Comparison of ENCODE assay signal across 8 cellular contexts in the genomic region with DNA sequence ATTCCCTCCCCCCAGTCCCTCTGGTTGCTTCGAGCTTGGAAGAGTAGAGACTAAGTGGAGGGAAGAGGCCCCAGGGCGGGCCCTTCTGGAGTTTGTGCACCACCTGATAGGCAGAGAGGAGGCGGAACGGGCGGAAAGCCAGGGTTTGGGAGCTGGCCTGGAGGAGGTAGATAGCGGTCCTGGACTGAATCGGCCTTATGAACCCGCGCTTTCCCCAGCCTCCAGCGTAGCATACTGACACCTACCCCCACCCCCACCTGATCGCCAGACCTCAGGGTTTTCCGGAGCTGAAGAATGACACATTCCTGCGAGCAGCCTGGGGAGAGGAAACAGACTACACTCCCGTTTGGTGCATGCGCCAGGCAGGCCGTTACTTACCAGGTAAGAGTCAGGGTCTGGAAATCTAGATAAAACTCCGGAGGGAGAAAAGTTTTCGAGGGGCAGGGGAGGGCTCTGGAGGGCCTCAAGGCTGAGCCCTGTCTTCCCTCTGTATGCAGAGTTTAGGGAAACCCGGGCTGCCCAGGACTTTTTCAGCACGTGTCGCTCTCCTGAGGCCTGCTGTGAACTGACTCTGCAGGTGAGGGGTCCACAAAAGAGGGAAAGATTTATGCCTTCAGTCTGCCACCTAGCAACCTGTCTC. TPM values are rescaled to one million over a fixed set of nuclear protein-coding genes. Genes with fewer than 3 reads are reported as not detected.
DNase-seq lines count a peak whose midpoint lies in the region; ATAC-seq, FAIRE-seq and TF ChIP-seq lines count a peak whose summit lies in the region.

No MANE protein-coding gene starts in this region.

- DNase-seq in AG20443 (ENCODE audit: low spot score) (peak; percentile 78), H7 (no peak), PC-3 (peak; percentile 69), heart left ventricle (peak; percentile 73 to 84 (median 80)), pancreas (peak; percentile 77 to 93 (median 82))
- peak; percentile 52 for DNase-seq in activated naive CD8-positive, alpha-beta T cell treated with anti-CD3 and anti-CD28 coated beads, Interleukin-2, amount 50 U/mL, for 24 hours

- 5 to 8% (median 7%) methylated on average over 14 to 21 of the region's 21 CpGs for WGBS in heart left ventricle, 4 donors
- 7 to 10% methylated on average over 21 of the region's 21 CpGs for WGBS in pancreas, 2 donors

- peak overlapping the region; percentile 84 for H3K4me3 Mint-ChIP-seq in activated naive CD8-positive, alpha-beta T cell treated with anti-CD3 and anti-CD28 coated beads, Interleukin-2, amount 50 U/mL, for 24 hours

- peak overlapping the region; percentile 96 for H2AFZ ChIP-seq in PC-3 (ENCODE audit: low read length)

- no peaks in the 10 kb centered on the region for H3K9me3 Mint-ChIP-seq in activated naive CD8-positive, alpha-beta T cell treated with anti-CD3 and anti-CD28 coated beads, Interleukin-2, amount 50 U/mL, for 24 hours

- CTCF ChIA-PET in PC-3 (lab: Charles Lee), result interaction anchor here (0.6 to 3.2 kb wide), 4 partner anchors 212 to 291 kb away, joined by 3 to 28 read pairs (median 4); no protein-coding TSS in a partner anchor

- peak overlapping the region; percentile 70 for H3K9ac ChIP-seq in PC-3 (ENCODE audit: low read length)

- H3K4me1 Mint-ChIP-seq in activated naive CD8-positive, alpha-beta T cell treated with anti-CD3 and anti-CD28 coated beads, Interleukin-2, amount 50 U/mL, for 24 hours, result peaks cover 40% of the 10 kb centered on the region

- no peaks in the 10 kb centered on the region for H3K27me3 Mint-ChIP-seq in activated naive CD8-positive, alpha-beta T cell treated with anti-CD3 and anti-CD28 coated beads, Interleukin-2, amount 50 U/mL, for 24 hours

- H3K4me3 ChIP-seq in H7 (ENCODE audit: insufficient read depth, low read depth, low read length) (peak overlapping the region; percentile 62), PC-3 (ENCODE audit: low read length) (peak overlapping the region; percentile 93), heart left ventricle (peak overlapping the region; percentile 37 to 100 (median 89)), pancreas (peak overlapping the region; percentile 40 to 99 (median 70))

- peaks cover 27% of the 10 kb centered on the region for H3K79me2 ChIP-seq in PC-3 (ENCODE audit: low read length)

- H3K27ac Mint-ChIP-seq in activated naive CD8-positive, alpha-beta T cell treated with anti-CD3 and anti-CD28 coated beads, Interleukin-2, amount 50 U/mL, for 24 hours, result peak overlapping the region; percentile 89

- no peaks in the 10 kb centered on the region for H4K20me1 ChIP-seq in PC-3 (ENCODE audit: low read length)

- H3K27me3 ChIP-seq in H7 (ENCODE audit: control insufficient read depth, insufficient read depth, low read length) (peaks cover 10% of the 10 kb centered on the region; the same call in 1 of the 2 replicates), PC-3 (ENCODE audit: low read length) (no peaks in the 10 kb centered on the region), heart left ventricle (no peaks in the 10 kb centered on the region), pancreas (no peaks in the 10 kb centered on the region)

- no TSS peak for BruUV-seq in PC-3 (replicated peaks; lab: Mats Ljungman, UMichigan)

- TF ChIP-seq CTCF in PC-3 (conservative IDR thresholded peaks at IDR 0.05; ENCODE audit: low read depth, low read length) (no peak), heart left ventricle (IDR thresholded peaks at IDR 0.05) (no peak), pancreas (IDR thresholded peaks at IDR 0.05) (no peak)

- no peak for FAIRE-seq in pancreas (lab: Jason Lieb, UNC)

- ATAC-seq in PC-3 (peak; percentile 55), heart left ventricle (peak; percentile 35 to 79 (median 54)), pancreas (peak; percentile 30 to 68 (median 55)), GM18858 (IDR thresholded peaks at IDR 0.05; ENCODE audit: unreplicated experiment) (no peak), HG02759 (IDR thresholded peaks at IDR 0.05; ENCODE audit: unreplicated experiment) (no peak)
- ATAC-seq in activated naive CD8-positive, alpha-beta T cell treated with anti-CD3 and anti-CD28 coated beads, Interleukin-2, amount 50 U/mL, for 24 hours, result peak; percentile 27

- peak overlapping the region; percentile 37 for H3K27ac ChIP-seq in PC-3 (ENCODE audit: low read length)
- H3K27ac ChIP-seq in heart left ventricle, result peak overlapping the region; percentile 66 to 90 (median 84)
- H3K27ac ChIP-seq in pancreas, result peak overlapping the region in 3 of 4 donors; percentile 60 to 82 (median 61)

- H3K36me3 ChIP-seq in H7 (replicated peaks; ENCODE audit: control insufficient read depth, insufficient read depth, low read length), result peaks cover 11% of the 10 kb centered on the region
- H3K36me3 ChIP-seq in PC-3 (ENCODE audit: low read depth, low read length), result peaks cover 8% of the 10 kb centered on the region
- peaks cover 0 to 44% (median 38%) of the 10 kb centered on the region in 9 donors for H3K36me3 ChIP-seq in heart left ventricle
- peaks cover 0 to 16% (median 8%) of the 10 kb centered on the region in 3 donors for H3K36me3 ChIP-seq in pancreas

- intact Hi-C loops in PC-3 (cut with micrococcal nuclease), result loop anchor here (1.0 to 5.0 kb wide), 7 partner anchors 85 to 479 kb away; partner anchors contain the start of genes MUTYH, TESK2 and TOE1
- intact Hi-C loops in heart left ventricle (cut with DNase I), result loop anchor here (1.0 to 10.0 kb wide), 15 partner anchors 26 to 562 kb away; partner anchors contain the start of genes TESK2 (in 7 of the 10), BEST4 (in 3 of the 10), RNU5D-1 (in 2 of the 10) and ZSWIM5 (in 2 of the 10)
- intact Hi-C loops in pancreas (cut with DNase I), result loop anchor here in 2 of 3 donors (2.0 to 5.0 kb wide), 3 partner anchors 225 to 290 kb away; partner anchors contain the start of gene BEST4 (in 1 of the 2)

- H3K4me2 ChIP-seq in PC-3 (ENCODE audit: low read length), result peak overlapping the region; percentile 98

- H3K9me2 ChIP-seq in PC-3 (replicated peaks; ENCODE audit: low read length), result no peaks in the 10 kb centered on the region

- no peaks in the 10 kb centered on the region for H3F3A ChIP-seq in PC-3 (ENCODE audit: low read length, unreplicated experiment)

- POLR2A ChIA-PET in PC-3 (lab: Charles Lee; ENCODE audit: unreplicated experiment), result interaction anchor here (0.6 to 1.7 kb wide), 6 partner anchors 88 to 535 kb away, joined by 3 to 52 read pairs (median 7); partner anchors contain the start of gene PLK3

- no peak for TF ChIP-seq POLR2A in heart left ventricle (IDR thresholded peaks at IDR 0.05)

- H3K9me3 ChIP-seq in PC-3 (ENCODE audit: low read length) (no peaks in the 10 kb centered on the region), heart left ventricle (no peaks in the 10 kb centered on the region), pancreas (no peaks in the 10 kb centered on the region)

- H3K4me1 ChIP-seq in PC-3 (ENCODE audit: insufficient read depth, low read length) (peaks cover 22% of the 10 kb centered on the region), heart left ventricle (peaks cover 2 to 53% (median 34%) of the 10 kb centered on the region in 12 donors), pancreas (peaks cover 0 to 24% (median 6%) of the 10 kb centered on the region in 3 donors)

- H3K36me3 Mint-ChIP-seq in activated naive CD8-positive, alpha-beta T cell treated with anti-CD3 and anti-CD28 coated beads, Interleukin-2, amount 50 U/mL, for 24 hours (ENCODE audit: low read depth), result peaks cover 23% of the 10 kb centered on the region

RNA-seq across cellular contexts. Expression of gene UROD, which starts 0.7 kb away (rescaled TPM):
- 257 and 408 TPM in 2 replicates for total RNA-seq in H7 (2014; rRNA removed; shearing (Covaris generic))
- total RNA-seq in PC-3 (2014; rRNA removed) (167 and 168 TPM in 2 replicates), heart left ventricle (10 to 100 TPM; 58.2 to 95.8 (median 78.4) TPM), pancreas (10 to 100 TPM; 16.9 to 36.6 (median 25.7) TPM)
- polyA plus RNA-seq in heart left ventricle (10 to 100 TPM; 80.6 to 89.3 TPM), pancreas (10 to 100 TPM; 52.8 to 71.2 TPM)

RNA-seq across cellular contexts. Expression of gene HECTD3, which starts 1.6 kb away (rescaled TPM):
- 45.3 and 53.1 TPM in 2 replicates for total RNA-seq in H7 (2014; rRNA removed; shearing (Covaris generic))
- total RNA-seq in PC-3 (2014; rRNA removed), result 25.3 and 32.8 TPM in 2 replicates
- total RNA-seq in heart left ventricle, result 10 to 100 TPM; 17.6 to 34.3 (median 22.8) TPM
- 10 to 100 TPM; 18.9 to 30.1 TPM for polyA plus RNA-seq in heart left ventricle
- 10 to 100 TPM; 23.5 to 36.4 (median 29.7) TPM for total RNA-seq in pancreas
- 10 to 100 TPM; 32.0 to 49.0 TPM for polyA plus RNA-seq in pancreas

RNA-seq across cellular contexts. Expression of gene EIF2B3, which starts 26.4 kb away (rescaled TPM):
- 56.8 and 60.1 TPM in 2 replicates for total RNA-seq in H7 (2014; rRNA removed; shearing (Covaris generic))
- 37.1 and 38.9 TPM in 2 replicates for total RNA-seq in PC-3 (2014; rRNA removed)
- total RNA-seq in heart left ventricle, result 10 to 100 TPM; 27.5 to 48.8 (median 37.7) TPM
- polyA plus RNA-seq in heart left ventricle, result 10 to 100 TPM; 33.3 to 50.6 TPM
- total RNA-seq in pancreas, result 10 to 100 TPM in 4 of 6 donors, 1 to 10 TPM in 2; 7.7 to 14.6 (median 12.1) TPM
- 1 to 10 TPM; 6.0 to 9.7 TPM for polyA plus RNA-seq in pancreas

Comparison
In these comparisons a context has a peak if more than half of its experiments do, and no peak if none do; other contexts are left out.
1. ATAC-seq: peak in PC-3 (single experiment), activated naive CD8-positive, alpha-beta T cell treated with anti-CD3 and anti-CD28 coated beads, Interleukin-2, amount 50 U/mL, for 24 hours (single experiment), heart left ventricle (4 of 4) and pancreas (4 of 4); none in GM18858 (single experiment) and HG02759 (single experiment).
2. Peak in every context shown above with its lines, with median percentiles within 50 percentile points of each other: H3K4me3 ChIP-seq and H3K27ac ChIP-seq.